In genomic region chr20:45282700-45283528, GRCh38 we compare ENCODE assay signal across 27 cellular contexts. TPM values are rescaled to one million over a fixed set of nuclear protein-coding genes. Genes with fewer than 3 reads are reported as not detected.
DNase-seq lines count a peak whose midpoint lies in the region; ATAC-seq, FAIRE-seq and TF ChIP-seq lines count a peak whose summit lies in the region.
"Had no signal": no experiment of that assay in that cellular context is flagged by ENCODE, and none has a peak within 500 bp of the region (broad histone marks: within the 10 kb centered on the region; RNA-seq: fewer than 3 reads in every experiment).

No MANE protein-coding gene starts in this region.

- FAIRE-seq in urothelium cell line (lab: Jason Lieb, UNC), result peak; percentile 95
- FAIRE-seq: G401.6, H1 had no signal

- H3K27ac ChIP-seq in IMR-90 (ENCODE audit: insufficient read depth, low read length) (no peak overlapping the region), foreskin keratinocyte (no peak overlapping the region), trophoblast cell (ENCODE audit: low read depth, low read length) (no peak overlapping the region), caudate nucleus (ENCODE audit: low read depth, low read length) (no peak overlapping the region)
- H3K27ac ChIP-seq: Peyer's patch, SK-N-MC had no signal

- H3K9me3 ChIP-seq in IMR-90 (ENCODE audit: control insufficient read depth, insufficient read depth, low read length) (no peaks in the 10 kb centered on the region), T-helper 17 cell (ENCODE audit: control insufficient read depth, low read length, poor library complexity, severe bottlenecking) (no peaks in the 10 kb centered on the region), trophoblast cell (ENCODE audit: insufficient read depth, low read depth, low read length) (no peaks in the 10 kb centered on the region)
- H3K9me3 ChIP-seq: Caco-2, Peyer's patch had no signal

- no peak overlapping the region for H3K4me3 Mint-ChIP-seq in T-helper 17 cell
- H3K4me3 Mint-ChIP-seq: CD8-positive, alpha-beta T cell; IgD-negative memory B cell had no signal

- H3K79me2 ChIP-seq in trophoblast cell (ENCODE audit: control insufficient read depth, insufficient read depth, low read length, poor library complexity), result no peaks in the 10 kb centered on the region

- no peak for ATAC-seq in IMR-90 (ENCODE audit: low read depth)
- no peak for ATAC-seq in T-helper 17 cell
- peak; percentile 13 for ATAC-seq in foreskin keratinocyte
- ATAC-seq in GM21390 (IDR thresholded peaks at IDR 0.05; ENCODE audit: unreplicated experiment), result no peak
- ATAC-seq: CD8-positive, alpha-beta T cell had no signal

- H3K27ac Mint-ChIP-seq in T-helper 17 cell, result peak overlapping the region; percentile 3
- H3K27ac Mint-ChIP-seq: CD8-positive, alpha-beta T cell; IgD-negative memory B cell had no signal

- no peak overlapping the region for H4K91ac ChIP-seq in IMR-90 (ENCODE audit: insufficient read depth, low read depth, low read length)
- no peak overlapping the region for H4K91ac ChIP-seq in trophoblast cell (ENCODE audit: low read depth, low read length)

- H4K8ac ChIP-seq in IMR-90 (ENCODE audit: low read depth in 2 of 2, low read length in 2 of 2) (no peak overlapping the region), trophoblast cell (ENCODE audit: low read depth, low read length) (no peak overlapping the region)

- peaks cover 2% of the 10 kb centered on the region for H3K4me1 Mint-ChIP-seq in T-helper 17 cell

- H3K4me2 ChIP-seq in IMR-90 (ENCODE audit: low read depth, low read length) (no peak overlapping the region), trophoblast cell (ENCODE audit: low read length) (no peak overlapping the region)

- H2BK120ac ChIP-seq in IMR-90 (ENCODE audit: low read depth, low read length), result no peak overlapping the region
- no peak overlapping the region for H2BK120ac ChIP-seq in trophoblast cell (ENCODE audit: insufficient read depth, low read length, poor library complexity)

- TF ChIP-seq RAD21 in IMR-90 (IDR thresholded peaks at IDR 0.05; ENCODE audit: low read length), result no peak

- no peak overlapping the region for H3K23ac ChIP-seq in IMR-90 (ENCODE audit: low read depth, low read length)
- no peak overlapping the region for H3K23ac ChIP-seq in trophoblast cell (ENCODE audit: low read length)

- no peak overlapping the region for H3K9ac ChIP-seq in IMR-90 (ENCODE audit: low read depth, low read length)
- no peak overlapping the region for H3K9ac ChIP-seq in trophoblast cell (ENCODE audit: low read length)

- H2BK15ac ChIP-seq in IMR-90 (ENCODE audit: low read depth, low read length), result no peak overlapping the region

- DNase-seq in IMR-90 (no peak), T-helper 17 cell (no peak), foreskin keratinocyte (no peak), urothelium cell line (ENCODE audit: low spot score) (no peak), trophoblast cell (no peak), caudate nucleus (lab: John Stamatoyannopoulos, UW) (no peak)
- DNase-seq: C1 segment of cervical spinal cord; Caco-2; CD8-positive, alpha-beta T cell; HCEC 1CT; NCI-H1092; NCI-H1417 treated with DMSO at 0.1 percent for 48 hours; NCI-H1694 treated with DMSO at 0.1 percent for 48 hours; NCI-H2081; NCI-H2227 treated with DMSO at 0.1 percent for 48 hours; NCI-H510A; NCI-H69; Peyer's patch; SIG-M5; SW 1271 had no signal

- H3K79me1 ChIP-seq in IMR-90 (ENCODE audit: low read depth in 1 of 2, low read length in 2 of 2), result no peaks in the 10 kb centered on the region
- no peaks in the 10 kb centered on the region for H3K79me1 ChIP-seq in trophoblast cell (ENCODE audit: low read length)

- POLR2A ChIA-PET in IMR-90 (lab: Charles Lee; ENCODE audit: unreplicated experiment), result no interaction called here

- H2BK5ac ChIP-seq in IMR-90 (ENCODE audit: low read depth, low read length, poor library complexity, severe bottlenecking) (peak overlapping the region; percentile 69), trophoblast cell (ENCODE audit: low read depth, low read length, poor library complexity) (no peak overlapping the region)

- H3K4ac ChIP-seq in IMR-90 (ENCODE audit: low read depth, low read length), result no peak overlapping the region
- no peak overlapping the region for H3K4ac ChIP-seq in trophoblast cell (ENCODE audit: low read depth, low read length)

- TF ChIP-seq POLR2A in IMR-90 (IDR thresholded peaks at IDR 0.05; ENCODE audit: low read depth, low read length), result no peak

- H3K14ac ChIP-seq in IMR-90 (replicated peaks; ENCODE audit: low read depth, low read length) (no peak overlapping the region), trophoblast cell (ENCODE audit: low read length) (no peak overlapping the region)

- H3K9me1 ChIP-seq in IMR-90 (ENCODE audit: insufficient read depth, low read length), result no peaks in the 10 kb centered on the region

- TF ChIP-seq CTCF in IMR-90 (conservative IDR thresholded peaks at IDR 0.05; ENCODE audit: low read depth, low read length) (no peak), foreskin keratinocyte (conservative IDR thresholded peaks at IDR 0.05) (no peak)

- H3K27me3 ChIP-seq in IMR-90 (ENCODE audit: control insufficient read depth, insufficient read depth, low read length) (peaks cover 26% of the 10 kb centered on the region), foreskin keratinocyte (peaks cover 26% of the 10 kb centered on the region), trophoblast cell (ENCODE audit: insufficient read depth, low read length) (no peaks in the 10 kb centered on the region)
- H3K27me3 ChIP-seq: Peyer's patch had no signal

- intact Hi-C loops in IMR-90 (cut with micrococcal nuclease), result no loop called here

- no peak overlapping the region for H2BK12ac ChIP-seq in trophoblast cell (ENCODE audit: low read length)

- no peak overlapping the region for H4K5ac ChIP-seq in IMR-90 (ENCODE audit: low read depth, low read length)

- no peaks in the 10 kb centered on the region for H4K20me1 ChIP-seq in IMR-90 (ENCODE audit: insufficient read depth, low read length)

- 56% methylated on average over 2 of the region's 7 CpGs; no CpG with 5 or more reads in 1 of the 2 experiments for WGBS in IMR-90 (ENCODE audit: extremely low coverage in 2 of 2, insufficient read length in 1 of 2), 2 experiments
- 100% methylated on average over 1 of the region's 7 CpGs for WGBS in trophoblast cell (ENCODE audit: extremely low coverage, insufficient coverage, insufficient read length)

- CTCF ChIA-PET in IMR-90 (lab: Yijun Ruan, JAX), result no interaction called here

- H4K12ac ChIP-seq in trophoblast cell (ENCODE audit: low read depth, low read length), result no peak overlapping the region

- no TSS peak for BruUV-seq in IMR-90 (replicated peaks; lab: Mats Ljungman, UMichigan)

- H3K4me3 ChIP-seq in IMR-90 (ENCODE audit: insufficient read depth, low read depth, low read length) (no peak overlapping the region), trophoblast cell (ENCODE audit: low read depth, low read length) (no peak overlapping the region)
- H3K4me3 ChIP-seq: Peyer's patch, SK-N-MC had no signal

- H3K36me3 ChIP-seq in IMR-90 (ENCODE audit: control insufficient read depth, insufficient read depth, low read length) (no peaks in the 10 kb centered on the region), trophoblast cell (ENCODE audit: control insufficient read depth in 1 of 2, insufficient read depth in 2 of 2, low read length in 2 of 2) (no peaks in the 10 kb centered on the region)
- H3K36me3 ChIP-seq: Peyer's patch had no signal

- no peak overlapping the region for H2AK5ac ChIP-seq in IMR-90 (ENCODE audit: low read depth, low read length)
- H2AK5ac ChIP-seq in trophoblast cell (ENCODE audit: low read length), result no peak overlapping the region

- H2BK20ac ChIP-seq in IMR-90 (ENCODE audit: low read depth, low read length), result no peak overlapping the region

- H3K56ac ChIP-seq in IMR-90 (ENCODE audit: extremely low read depth, insufficient read depth, low read length), result no peak overlapping the region

- dilution Hi-C loops in IMR-90 (cut with HindIII; ENCODE audit: low sequenced_read_pairs, unreplicated experiment), result no loop called here

- H3K4me1 ChIP-seq in IMR-90 (ENCODE audit: control insufficient read depth, insufficient read depth, low read length) (no peaks in the 10 kb centered on the region), foreskin keratinocyte (no peaks in the 10 kb centered on the region), trophoblast cell (ENCODE audit: control insufficient read depth in 1 of 2, insufficient read depth in 2 of 2, low read length in 2 of 2) (no peaks in the 10 kb centered on the region)
- H3K4me1 ChIP-seq: Caco-2, Peyer's patch had no signal

- H2AFZ ChIP-seq in IMR-90 (replicated peaks; ENCODE audit: low read length, poor library complexity) (no peak overlapping the region), trophoblast cell (ENCODE audit: insufficient read depth, low read length, poor library complexity) (no peak overlapping the region)

- H3K18ac ChIP-seq in IMR-90 (ENCODE audit: low read depth, low read length), result no peak overlapping the region
- no peak overlapping the region for H3K18ac ChIP-seq in trophoblast cell (ENCODE audit: low read length)

- peaks cover 7% of the 10 kb centered on the region for H3K36me3 Mint-ChIP-seq in T-helper 17 cell (ENCODE audit: low read depth)
- H3K36me3 Mint-ChIP-seq: CD8-positive, alpha-beta T cell; IgD-negative memory B cell had no signal

- in situ Hi-C loops in IMR-90 (cut with MboI; ENCODE audit: low sequenced_read_pairs), result loop anchor here (10.0 to 25.0 kb wide), 2 partner anchors 171 to 268 kb away; partner anchors contain the start of genes KCNS1, WFDC12 and WFDC5

- H3K27me3 Mint-ChIP-seq in T-helper 17 cell, result peaks cover 86% of the 10 kb centered on the region

- H2AK9ac ChIP-seq in IMR-90 (replicated peaks; ENCODE audit: low read depth, low read length, poor library complexity), result no peak overlapping the region

RNA-seq across cellular contexts. Expression of gene RBPJL, which starts 23.7 kb away (rescaled TPM):
- total RNA-seq in IMR-90 (2012; rRNA removed) (not detected in 2 replicates), T-helper 17 cell (not detected), foreskin keratinocyte (not detected in 2 replicates)
- polyA plus RNA-seq in IMR-90 (2012; rRNA removed) (not detected in 2 replicates), foreskin keratinocyte (not detected in 2 replicates)
- polyA plus RNA-seq in IMR-90 (2012; cell fraction: cytosol; rRNA removed), result not detected in 2 replicates
- not detected in 2 replicates for polyA plus RNA-seq in IMR-90 (2012; cell fraction: nucleus; rRNA removed; ENCODE audit: low replicate concordance)
- not detected in 2 replicates for polyA plus RNA-seq in trophoblast cell (2013)
- total RNA-seq: A673; Caco-2; CD8-positive, alpha-beta T cell; OCI-LY7; Peyer's patch had no signal
- polyA plus RNA-seq: IgD-negative memory B cell had no signal

RNA-seq across cellular contexts. Expression of gene MATN4, which starts 25.2 kb away (rescaled TPM):
- total RNA-seq in IMR-90 (2012; rRNA removed), result not detected in 2 replicates
- 0.12 and 0.13 TPM in 2 replicates for polyA plus RNA-seq in IMR-90 (2012; rRNA removed)
- 0.11 and 0.16 TPM in 2 replicates for polyA plus RNA-seq in IMR-90 (2012; cell fraction: cytosol; rRNA removed)
- 0.37 and 1.2 TPM in 2 replicates for polyA plus RNA-seq in IMR-90 (2012; cell fraction: nucleus; rRNA removed; ENCODE audit: low replicate concordance)
- total RNA-seq in T-helper 17 cell, result not detected
- 0.10 TPM in 1 of 2 replicates, not detected in the other for total RNA-seq in foreskin keratinocyte
- 0.02 and 0.06 TPM in 2 replicates for polyA plus RNA-seq in foreskin keratinocyte
- 0.10 and 0.12 TPM in 2 replicates for polyA plus RNA-seq in trophoblast cell (2013)
- total RNA-seq: Caco-2; CD8-positive, alpha-beta T cell; Peyer's patch had no signal
- polyA plus RNA-seq: IgD-negative memory B cell had no signal

RNA-seq across cellular contexts. Expression of gene SLPI, which starts 28.6 kb away (rescaled TPM):
- total RNA-seq in IMR-90 (2012; rRNA removed) (not detected in 2 replicates), T-helper 17 cell (not detected), foreskin keratinocyte (9.1 and 11.3 TPM in 2 replicates)
- polyA plus RNA-seq in IMR-90 (2012; rRNA removed) (not detected in 2 replicates), foreskin keratinocyte (7.4 and 13.8 TPM in 2 replicates)
- polyA plus RNA-seq in IMR-90 (2012; cell fraction: cytosol; rRNA removed), result not detected in 2 replicates
- polyA plus RNA-seq in IMR-90 (2012; cell fraction: nucleus; rRNA removed; ENCODE audit: low replicate concordance), result not detected in 2 replicates
- 2.2 and 2.6 TPM in 2 replicates for polyA plus RNA-seq in trophoblast cell (2013)
- total RNA-seq: A673; CD8-positive, alpha-beta T cell; H1; OCI-LY7 had no signal
- polyA plus RNA-seq: H1, IgD-negative memory B cell had no signal

Comparison
In these comparisons a context has a peak if more than half of its experiments do, and no peak if none do; other contexts are left out.
1. RNA of gene SLPI, which starts 28.6 kb away (total RNA-seq): 9.1 to 11.3 TPM in foreskin keratinocyte; not detected in IMR-90 and not detected in T-helper 17 cell; every median in the first group is over 10 times any median in the second.